ENCODE assay signal across 12 cellular contexts in the genomic region with DNA sequence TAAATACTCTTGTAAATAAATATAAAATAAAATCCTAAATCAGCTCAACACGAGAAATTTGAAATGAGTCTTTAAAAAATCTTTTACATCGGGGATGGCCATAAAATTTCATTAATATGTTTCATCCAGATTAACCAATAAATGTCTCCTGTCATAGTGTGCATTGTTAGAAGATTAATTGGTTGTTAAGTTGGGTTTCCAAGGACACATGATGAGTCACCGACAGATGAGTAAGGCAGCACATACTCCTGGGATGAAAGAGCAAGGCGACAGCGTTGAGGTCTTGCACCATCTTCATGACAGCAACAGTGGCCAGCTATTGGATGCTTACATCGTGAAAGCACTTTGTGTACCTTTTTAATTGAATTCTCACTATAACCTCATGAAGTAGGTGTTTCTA.
DNase-seq lines count a peak whose midpoint lies in the region; ATAC-seq and TF ChIP-seq lines count a peak whose summit lies in the region.
"Had no signal": no experiment of that assay in that cellular context is flagged by ENCODE, and none has a peak within 500 bp of the region (broad histone marks: within the 10 kb centered on the region; RNA-seq: fewer than 3 reads in every experiment).

No MANE protein-coding gene starts in this region.

- H4K20me1 ChIP-seq in H9 (ENCODE audit: control insufficient read depth, insufficient read depth, insufficient read length): no peaks in the 10 kb centered on the region

- H3K9me3 Mint-ChIP-seq in H9: no peaks in the 10 kb centered on the region

- no peak overlapping the region for H3K56ac ChIP-seq in H9 (ENCODE audit: insufficient read length, low read depth, low read length)

- H3K4me2 ChIP-seq in H9 (ENCODE audit: insufficient read depth, insufficient read length, low read length): no peak overlapping the region

- no peak overlapping the region for H2BK15ac ChIP-seq in H9 (ENCODE audit: low read depth, low read length)

- no peaks in the 10 kb centered on the region for H3K36me3 Mint-ChIP-seq in H9 (ENCODE audit: insufficient read depth in 1 of 3, low read depth in 3 of 3)
- H3K36me3 Mint-ChIP-seq: stimulated activated naive B cell treated with anti-CD40 and anti-IgM and Interleukin-4, amounts not matched to agents 10 μg/mL and 1 μg/mL and 100 μg/mL, for 72 hours had no signal

- ATAC-seq in sciatic nerve: no peak
- ATAC-seq: stimulated activated naive B cell treated with anti-CD40 and anti-IgM and Interleukin-4, amounts not matched to agents 10 μg/mL and 1 μg/mL and 100 μg/mL, for 72 hours had no signal

- intact Hi-C loops in sciatic nerve (cut with DNase I): no loop called here

- H3K4me1 Mint-ChIP-seq in H9: peaks cover 0 to under 1% of the 10 kb centered on the region in 2 experiments; a peak in 1 of 4 replicates
- H3K4me1 Mint-ChIP-seq: stimulated activated naive B cell treated with anti-CD40 and anti-IgM and Interleukin-4, amounts not matched to agents 10 μg/mL and 1 μg/mL and 100 μg/mL, for 72 hours had no signal

- H3K79me2 ChIP-seq in H9 (ENCODE audit: insufficient read depth, low read length): no peaks in the 10 kb centered on the region

- TF ChIP-seq CTCF in H9 (conservative IDR thresholded peaks at IDR 0.05) (no peak), RWPE1 (conservative IDR thresholded peaks at IDR 0.05; ENCODE audit: low read depth) (no peak), suprapubic skin (IDR thresholded peaks at IDR 0.05) (no peak)

- H4K8ac ChIP-seq in H9 (replicated peaks; ENCODE audit: insufficient read length, low read depth, low read length): no peak overlapping the region

- H3K27me3 Mint-ChIP-seq in H9 (ENCODE audit: low read depth): no peaks in the 10 kb centered on the region
- H3K27me3 Mint-ChIP-seq: stimulated activated naive B cell treated with anti-CD40 and anti-IgM and Interleukin-4, amounts not matched to agents 10 μg/mL and 1 μg/mL and 100 μg/mL, for 72 hours had no signal

- no peak overlapping the region for H3K4me3 ChIP-seq in suprapubic skin

- no peaks in the 10 kb centered on the region for H3K36me3 ChIP-seq in suprapubic skin

- H3K27ac ChIP-seq in H9 (ENCODE audit: insufficient read length, low read depth, low read length) (no peak overlapping the region), RWPE1 (no peak overlapping the region), suprapubic skin (no peak overlapping the region)

- H4K91ac ChIP-seq in H9 (ENCODE audit: insufficient read length, low read depth, low read length): no peak overlapping the region

- peak; percentile 78 for DNase-seq in ACHN
- no peak for DNase-seq in H9
- DNase-seq in RWPE1 (ENCODE audit: low spot score): peak; percentile 94
- peak; percentile 84 for DNase-seq in fibroblast of the conjunctiva (ENCODE audit: low read depth)
- DNase-seq in sciatic nerve (ENCODE audit: low spot score): no peak
- DNase-seq in globus pallidus (ENCODE audit: low spot score): no peak
- DNase-seq in suprapubic skin (ENCODE audit: low spot score in 2 of 2): no peak
- no peak for DNase-seq in activated CD8-positive, alpha-beta memory T cell treated with anti-CD3 and anti-CD28 coated beads for 24 hours
- DNase-seq: activated CD4-positive, alpha-beta T cell treated with anti-CD3 and anti-CD28 coated beads for 1 hour; DMS 273 treated with DMSO at 0.1 percent for 48 hours; NCI-H526 treated with DMSO at 0.1 percent for 48 hours; stimulated activated naive B cell treated with anti-CD40 and anti-IgM and Interleukin-4, amounts not matched to agents 10 μg/mL and 1 μg/mL and 100 μg/mL, for 72 hours had no signal

- H2BK120ac ChIP-seq in H9 (ENCODE audit: low read depth, low read length, poor library complexity, severe bottlenecking): no peak overlapping the region

- H3K27me3 ChIP-seq in H9 (ENCODE audit: insufficient read depth, low read length) (no peaks in the 10 kb centered on the region), suprapubic skin (peaks cover 4% of the 10 kb centered on the region)

- H2BK20ac ChIP-seq in H9 (ENCODE audit: low read depth, low read length, poor library complexity, severe bottlenecking): no peak overlapping the region

- H2BK12ac ChIP-seq in H9 (ENCODE audit: insufficient read length, low read depth, low read length): no peak overlapping the region

- H3T11ph ChIP-seq in H9 (ENCODE audit: low read length): no peak overlapping the region

- H3K4me1 ChIP-seq in H9 (ENCODE audit: insufficient read depth, low read length): no peaks in the 10 kb centered on the region
- peaks cover 12% of the 10 kb centered on the region for H3K4me1 ChIP-seq in suprapubic skin

- no peaks in the 10 kb centered on the region for H3K23me2 ChIP-seq in H9 (ENCODE audit: insufficient read length, low read depth, low read length, poor library complexity, severe bottlenecking)

- no peak overlapping the region for H3K9ac ChIP-seq in H9 (ENCODE audit: extremely low read depth, insufficient read length, low read length)

- no peak for TF ChIP-seq EP300 in suprapubic skin (IDR thresholded peaks at IDR 0.05)

- H3K27ac Mint-ChIP-seq in H9: no peak overlapping the region
- H3K27ac Mint-ChIP-seq: stimulated activated naive B cell treated with anti-CD40 and anti-IgM and Interleukin-4, amounts not matched to agents 10 μg/mL and 1 μg/mL and 100 μg/mL, for 72 hours had no signal

- H3K79me1 ChIP-seq in H9 (ENCODE audit: insufficient read depth, low read depth, low read length, poor library complexity, severe bottlenecking): no peaks in the 10 kb centered on the region

- H3K4ac ChIP-seq in H9 (ENCODE audit: low read depth, low read length): no peak overlapping the region

- H3K4me3 Mint-ChIP-seq in H9: no peak overlapping the region
- H3K4me3 Mint-ChIP-seq: stimulated activated naive B cell treated with anti-CD40 and anti-IgM and Interleukin-4, amounts not matched to agents 10 μg/mL and 1 μg/mL and 100 μg/mL, for 72 hours had no signal

- H3K23ac ChIP-seq in H9 (ENCODE audit: insufficient read length, low read depth, low read length): peak overlapping the region; percentile 76

- H2AFZ ChIP-seq in H9 (ENCODE audit: low read length): no peak overlapping the region

- POLR2A ChIA-PET in RWPE1 (lab: Yijun Ruan, JAX; ENCODE audit: low non-redundant PET): no interaction called here

- in situ Hi-C loops in ACHN (cut with HindIII; ENCODE audit: low pct_ligation_motif_present, low pct_unique_long_range_greater_than_20kb, low sequenced_read_pairs): no loop called here

- H2BK5ac ChIP-seq in H9 (ENCODE audit: insufficient read length, low read length): no peak overlapping the region

- H2AK5ac ChIP-seq in H9 (ENCODE audit: insufficient read length, low read length): no peak overlapping the region

- no peak overlapping the region for H3K18ac ChIP-seq in H9 (ENCODE audit: insufficient read length, low read depth, low read length)

- no peak overlapping the region for H3K14ac ChIP-seq in H9 (ENCODE audit: insufficient read depth, low read length)

- H4K5ac ChIP-seq in H9 (ENCODE audit: insufficient read length, low read depth, low read length): no peak overlapping the region

- TF ChIP-seq POLR2A in suprapubic skin (IDR thresholded peaks at IDR 0.05): no peak

- H3K9me3 ChIP-seq in H9 (ENCODE audit: control insufficient read depth, low read depth, low read length): no peaks in the 10 kb centered on the region
- H3K9me3 ChIP-seq in suprapubic skin: no peaks in the 10 kb centered on the region

- CTCF ChIA-PET in RWPE1 (lab: Yijun Ruan, JAX): no interaction called here

- WGBS in H9 (ENCODE audit: extremely low coverage, insufficient read length, low lambda C conversion rate): no CpG with 5 or more reads among the region's 6 CpGs
- WGBS in suprapubic skin: 47% methylated on average over 6 of the region's 6 CpGs

Comparison
In these comparisons a context has a peak if more than half of its experiments do, and no peak if none do; other contexts are left out.
1. DNase-seq: peak in ACHN (single experiment), RWPE1 (single experiment) and fibroblast of the conjunctiva (single experiment); none in H9 (single experiment), sciatic nerve (single experiment), globus pallidus (single experiment), suprapubic skin (0 of 2) and activated CD8-positive, alpha-beta memory T cell treated with anti-CD3 and anti-CD28 coated beads for 24 hours (single experiment).